ENCODE assay signal across 26 cellular contexts in genomic region chr3:57929988-57930387, GRCh38.
DNase-seq lines count a peak whose midpoint lies in the region; ATAC-seq, FAIRE-seq and TF ChIP-seq lines count a peak whose summit lies in the region.
"Had no signal": no experiment of that assay in that cellular context is flagged by ENCODE, and none has a peak within 500 bp of the region (broad histone marks: within the 10 kb centered on the region; RNA-seq: fewer than 3 reads in every experiment).

No MANE protein-coding gene starts in this region.

- H3K4me1 Mint-ChIP-seq in activated T-helper 17 cell treated with anti-CD3 and anti-CD28 coated beads, Interleukin-2, amount 50 U/mL, for 72 hours: no peaks in the 10 kb centered on the region
- H3K4me1 Mint-ChIP-seq: CD14-positive monocyte; CD4-positive, alpha-beta memory T cell; CD8-positive, alpha-beta memory T cell had no signal

- H3K9me2 ChIP-seq in hepatocyte (replicated peaks; ENCODE audit: insufficient read depth): no peaks in the 10 kb centered on the region

- no peaks in the 10 kb centered on the region for H3K4me1 ChIP-seq in hepatocyte (ENCODE audit: insufficient read depth)
- H3K4me1 ChIP-seq: BE2C, BLaER1 had no signal

- H3K27me3 Mint-ChIP-seq in activated T-helper 17 cell treated with anti-CD3 and anti-CD28 coated beads, Interleukin-2, amount 50 U/mL, for 72 hours: no peaks in the 10 kb centered on the region
- H3K27me3 Mint-ChIP-seq: CD4-positive, alpha-beta memory T cell; CD4-positive, CD25-positive, alpha-beta regulatory T cell; CD8-positive, alpha-beta memory T cell had no signal

- H4K20me1 ChIP-seq in hepatocyte (ENCODE audit: insufficient read depth, poor library complexity, severe bottlenecking): no peaks in the 10 kb centered on the region
- H4K20me1 ChIP-seq: BLaER1 had no signal

- DNase-seq in H54 (ENCODE audit: insufficient read length, low spot score) (no peak), dedifferentiated amniotic fluid mesenchymal stem cell (ENCODE audit: extremely low spot score) (peak; percentile 8), hepatocyte (ENCODE audit: low spot score) (no peak), SHP77 (lab: John Stamatoyannopoulos, UW) (no peak)
- DNase-seq: 8988T; ACHN; BE2C; C1 segment of cervical spinal cord; CD4-positive, alpha-beta memory T cell; CD4-positive, CD25-positive, alpha-beta regulatory T cell; CD8-positive, alpha-beta memory T cell; COR-L47; DMS 273 treated with DMSO at 0.1 percent for 48 hours; DMS153; DMS53; DMS79; DND-41; EL; GDM1 had no signal

- no peak for TF ChIP-seq CTCF in hepatocyte (IDR thresholded peaks at IDR 0.05; ENCODE audit: poor library complexity)

- H3K27ac ChIP-seq in hepatocyte: no peak overlapping the region
- H3K27ac ChIP-seq: BLaER1 had no signal

- no peaks in the 10 kb centered on the region for H3K9me3 Mint-ChIP-seq in activated T-helper 17 cell treated with anti-CD3 and anti-CD28 coated beads, Interleukin-2, amount 50 U/mL, for 72 hours
- H3K9me3 Mint-ChIP-seq: CD14-positive monocyte; CD4-positive, alpha-beta memory T cell; CD4-positive, CD25-positive, alpha-beta regulatory T cell; CD8-positive, alpha-beta memory T cell had no signal

- H3K4me3 Mint-ChIP-seq in activated T-helper 17 cell treated with anti-CD3 and anti-CD28 coated beads, Interleukin-2, amount 50 U/mL, for 72 hours: no peak overlapping the region
- H3K4me3 Mint-ChIP-seq: CD14-positive monocyte; CD4-positive, alpha-beta memory T cell; CD4-positive, CD25-positive, alpha-beta regulatory T cell; CD8-positive, alpha-beta memory T cell had no signal

- no peaks in the 10 kb centered on the region for H3K79me2 ChIP-seq in hepatocyte

- peak; percentile 11 for ATAC-seq in activated T-helper 17 cell treated with anti-CD3 and anti-CD28 coated beads, Interleukin-2, amount 50 U/mL, for 72 hours (replicated peaks)
- ATAC-seq in HG03520 (IDR thresholded peaks at IDR 0.05; ENCODE audit: unreplicated experiment): no peak
- ATAC-seq: GM12878 had no signal

- H3K4me2 ChIP-seq in hepatocyte: no peak overlapping the region
- H3K4me2 ChIP-seq: BLaER1 had no signal

- WGBS in hepatocyte (ENCODE audit: low lambda C conversion rate, missing lambda C conversion rate): 90% methylated on average over 2 of the region's 2 CpGs

- no peaks in the 10 kb centered on the region for H3K27me3 ChIP-seq in hepatocyte
- H3K27me3 ChIP-seq: BE2C, BLaER1 had no signal

- no peak for TF ChIP-seq POLR2A in H54 (IDR thresholded peaks at IDR 0.05; ENCODE audit: low read depth, low read length)

- peak; percentile 36 for FAIRE-seq in H54 (lab: Jason Lieb, UNC)
- FAIRE-seq: GM12878, GM12892, GM18507 had no signal

- H3K36me3 Mint-ChIP-seq in activated T-helper 17 cell treated with anti-CD3 and anti-CD28 coated beads, Interleukin-2, amount 50 U/mL, for 72 hours (ENCODE audit: low read depth): peaks cover 60% of the 10 kb centered on the region

- H2AFZ ChIP-seq in hepatocyte: no peak overlapping the region

- no peak overlapping the region for H3K4me3 ChIP-seq in hepatocyte
- H3K4me3 ChIP-seq: BLaER1, GM12878 had no signal

- H3K9me3 ChIP-seq in hepatocyte (ENCODE audit: low read depth): no peaks in the 10 kb centered on the region
- H3K9me3 ChIP-seq: BE2C, BLaER1 had no signal

- no peak overlapping the region for H3K27ac Mint-ChIP-seq in activated T-helper 17 cell treated with anti-CD3 and anti-CD28 coated beads, Interleukin-2, amount 50 U/mL, for 72 hours
- H3K27ac Mint-ChIP-seq: CD4-positive, CD25-positive, alpha-beta regulatory T cell had no signal

- no peaks in the 10 kb centered on the region for H3K36me3 ChIP-seq in hepatocyte (replicated peaks; ENCODE audit: insufficient read depth, low read depth)
- H3K36me3 ChIP-seq: BE2C had no signal
